Comparison of ENCODE assay signal across 15 cellular contexts in genomic region chr1:51898090-51898734, GRCh38.
DNase-seq lines count a peak whose midpoint lies in the region; ATAC-seq and TF ChIP-seq lines count a peak whose summit lies in the region.
"Had no signal": no experiment of that assay in that cellular context is flagged by ENCODE, and none has a peak within 500 bp of the region (broad histone marks: within the 10 kb centered on the region; RNA-seq: fewer than 3 reads in every experiment).

No MANE protein-coding gene starts in this region.

- TF ChIP-seq CTCF in AG04449 (IDR thresholded peaks at IDR 0.05; ENCODE audit: insufficient read depth, low read length, missing control alignments) = no peak

- no peak for ATAC-seq in HG03439 (IDR thresholded peaks at IDR 0.05; ENCODE audit: unreplicated experiment)
- ATAC-seq in GM18858 (IDR thresholded peaks at IDR 0.05; ENCODE audit: unreplicated experiment) = no peak
- no peak for ATAC-seq in HG03354 (IDR thresholded peaks at IDR 0.05; ENCODE audit: poor library complexity, severe bottlenecking, unreplicated experiment)
- ATAC-seq: stimulated activated memory B cell treated with anti-CD40 and anti-IgM and Interleukin-4, amounts not matched to agents 10 μg/mL and 1 μg/mL and 100 μg/mL, for 72 hours had no signal

- POLR2A ChIA-PET in AG04449 (lab: Yijun Ruan, JAX) = interaction anchor here (0.6 to 2.8 kb wide), 11 partner anchors 8 to 167 kb away, joined by 3 to 25 read pairs (median 5); partner anchors contain the start of genes BTF3L4 and TXNDC12

- DNase-seq in AG04449 (ENCODE audit: low read depth, low spot score) (peak; percentile 89), HS-5 (ENCODE audit: low read depth) (peak; percentile 98), astrocyte of the hippocampus (ENCODE audit: low read depth, low spot score) (peak; percentile 42), iris pigment epithelial cell (ENCODE audit: low read depth) (peak; percentile 93), cerebellar cortex (ENCODE audit: low spot score) (no peak)
- DNase-seq: activated CD4-positive, alpha-beta memory T cell treated with anti-CD3 and anti-CD28 coated beads, Interleukin-2, amount 10 ng/mL, durations not matched to agents 7 days and 5 days; dorsolateral prefrontal cortex; MV-4-11; NCI-H2227 treated with DMSO at 0.1 percent for 48 hours; T-helper 9 cell had no signal

- CTCF ChIA-PET in AG04449 (lab: Yijun Ruan, JAX) = interaction anchor here (0.8 to 6.1 kb wide), 15 partner anchors 9 to 160 kb away, joined by 3 to 80 read pairs (median 7); no protein-coding TSS in a partner anchor

- no peak overlapping the region for H3K4me3 ChIP-seq in AG04449 (ENCODE audit: low read depth, low read length)
- H3K4me3 ChIP-seq: BLaER1 treated with 17β-estradiol and CSF1 and Interleukin-3, amounts not matched to agents 10 nM and 100 nM; dorsolateral prefrontal cortex had no signal
